In genomic region chr9:38377336-38378083, GRCh38 we compare ENCODE assay signal across 12 cellular contexts. TPM values are rescaled to one million over a fixed set of nuclear protein-coding genes. Genes with fewer than 3 reads are reported as not detected.
DNase-seq lines count a peak whose midpoint lies in the region; ATAC-seq, FAIRE-seq and TF ChIP-seq lines count a peak whose summit lies in the region.
"Not testable (repeated sequence)": the region's sequence is repeated elsewhere in the genome, so short reads cannot be mapped to it uniquely, and the experiment has no call there.
"Had no signal": no experiment of that assay in that cellular context is flagged by ENCODE, and none has a peak within 500 bp of the region (broad histone marks: within the 10 kb centered on the region; RNA-seq: fewer than 3 reads in every experiment).

No MANE protein-coding gene starts in this region.

- not testable (repeated sequence) for H3K27me3 ChIP-seq in ascending aorta; gastroesophageal sphincter; rectal smooth muscle tissue (ENCODE audit: control insufficient read depth, insufficient read depth, low read length); stomach; thoracic aorta (replicated peaks; ENCODE audit: insufficient read depth); aorta (ENCODE audit: control insufficient read depth in 1 of 2, insufficient read depth in 2 of 2, low read length in 1 of 2)
- peaks cover 5 to 18% (median 12%) of the 10 kb centered on the region in 4 experiments for H3K27me3 ChIP-seq in H1 (replicated peaks in 1 of 4; ENCODE audit: control insufficient read depth in 3 of 4, extremely low read depth in 1 of 4, insufficient read depth in 3 of 4, low read length in 3 of 4)

- intact Hi-C loops in ascending aorta (cut with DNase I) = loop anchor here (2.0 to 10.0 kb wide), 3 partner anchors 15 to 355 kb away; partner anchors contain the start of gene ALDH1B1
- intact Hi-C loops in stomach (cut with DNase I; ENCODE audit: low total_unique reads); aorta (cut with DNase I): not testable (repeated sequence)

- H2BK12ac ChIP-seq in H1 (ENCODE audit: low read depth, low read length) = peak overlapping the region; percentile 60; the same call in 1 of the 2 replicates

- H3K27ac ChIP-seq in ascending aorta (peak overlapping the region; percentile 88 to 89), gastroesophageal sphincter (peak overlapping the region in 3 of 4 donors; percentile 73 to 83 (median 74)), rectal smooth muscle tissue (ENCODE audit: low read depth, low read length) (peak overlapping the region; percentile 72), stomach (peak overlapping the region in 3 of 5 donors; percentile 32 to 80 (median 49)), thoracic aorta (peak overlapping the region; percentile 87 to 92), aorta (ENCODE audit: low read depth in 1 of 2, low read length in 2 of 2) (peak overlapping the region; percentile 43 to 60)
- H3K27ac ChIP-seq in H1 (ENCODE audit: low read depth, low read length) = not testable (repeated sequence)

- not testable (repeated sequence) for H3K23me2 ChIP-seq in H1 (ENCODE audit: low read depth, low read length)

- H3K18ac ChIP-seq in H1 (ENCODE audit: extremely low read depth, low read length) = not testable (repeated sequence)

- H2BK120ac ChIP-seq in H1 (replicated peaks; ENCODE audit: low read depth, low read length) = not testable (repeated sequence)

- H4K5ac ChIP-seq in H1 (ENCODE audit: insufficient read length, low read depth, low read length) = not testable (repeated sequence)

- not testable (repeated sequence) for TF ChIP-seq CTCF in ascending aorta (IDR thresholded peaks at IDR 0.05); H1 (IDR thresholded peaks at IDR 0.05; ENCODE audit: control extremely low read depth in 1 of 3, insufficient read depth in 1 of 3, low read depth in 1 of 3, low read length in 3 of 3); gastroesophageal sphincter (IDR thresholded peaks at IDR 0.05); stomach (IDR thresholded peaks at IDR 0.05); thoracic aorta (IDR thresholded peaks at IDR 0.05)

- H4K20me1 ChIP-seq in H1 (replicated peaks in 1 of 2; ENCODE audit: control insufficient read depth in 1 of 2, insufficient read depth in 2 of 2, low read length in 2 of 2) = not testable (repeated sequence)

- not testable (repeated sequence) for H3K14ac ChIP-seq in H1 (ENCODE audit: insufficient read length)

- ATAC-seq in gastroesophageal sphincter; thoracic aorta (ENCODE audit: insufficient number of reproducible peaks, low FRiP score, low read depth); aorta (ENCODE audit: low FRiP score): not testable (repeated sequence)

- TF ChIP-seq POLR2A in H1 (IDR thresholded peaks at IDR 0.05; ENCODE audit: control extremely low read depth in 1 of 2, low read depth in 2 of 2, low read length in 2 of 2); gastroesophageal sphincter (IDR thresholded peaks at IDR 0.05); stomach (IDR thresholded peaks at IDR 0.05): not testable (repeated sequence)

- H3K4me3 ChIP-seq in ascending aorta; H1 (ENCODE audit: extremely low read depth in 1 of 4, insufficient read depth in 2 of 4, low read depth in 3 of 4, low read length in 4 of 4); gastroesophageal sphincter; rectal smooth muscle tissue (ENCODE audit: low read length); stomach; thoracic aorta; aorta (ENCODE audit: low read length in 2 of 2): not testable (repeated sequence)

- not testable (repeated sequence) for H3K9ac ChIP-seq in H1 (replicated peaks in 1 of 4; ENCODE audit: extremely low read depth in 1 of 4, low read depth in 3 of 4, low read length in 3 of 4); rectal smooth muscle tissue (ENCODE audit: low read length)

- not testable (repeated sequence) for H3K4me2 ChIP-seq in H1 (ENCODE audit: insufficient read depth in 1 of 2, low read depth in 2 of 2, low read length in 2 of 2)

- not testable (repeated sequence) for H3K79me2 ChIP-seq in H1 (ENCODE audit: control insufficient read depth in 1 of 2, insufficient read depth in 2 of 2, low read length in 2 of 2)

- H4K8ac ChIP-seq in H1 (ENCODE audit: extremely low read depth, insufficient read depth, low read length) = not testable (repeated sequence)

- H3K79me1 ChIP-seq in H1 (ENCODE audit: low read depth, low read length) = not testable (repeated sequence)

- not testable (repeated sequence) for H3K36me3 ChIP-seq in ascending aorta; H1 (ENCODE audit: control insufficient read depth in 2 of 4, insufficient read depth in 4 of 4, low read length in 3 of 4); gastroesophageal sphincter; rectal smooth muscle tissue (ENCODE audit: control insufficient read depth, insufficient read depth, low read length); stomach; thoracic aorta; aorta (ENCODE audit: control insufficient read depth in 1 of 2, insufficient read depth in 2 of 2, low read length in 1 of 2)

- H3K23ac ChIP-seq in H1 (ENCODE audit: insufficient read length) = not testable (repeated sequence)

- DNase-seq in ascending aorta (ENCODE audit: low spot score in 2 of 2) (peak in 1 of 2 donors; percentile 56), mesenteric fat pad (ENCODE audit: low spot score) (peak; percentile 87), aorta (peak; percentile 29 to 56)
- not testable (repeated sequence) for DNase-seq in H1 (ENCODE audit: low read depth in 1 of 2, low spot score in 2 of 2); stomach; thoracic aorta (ENCODE audit: low spot score)

- not testable (repeated sequence) for H2AK5ac ChIP-seq in H1 (ENCODE audit: low read depth, low read length)

- H3K4me1 ChIP-seq in ascending aorta (peaks cover 0 to 30% of the 10 kb centered on the region in 2 donors), H1 (replicated peaks in 1 of 4; ENCODE audit: control insufficient read depth in 3 of 4, insufficient read depth in 4 of 4, low read length in 3 of 4) (peaks cover 8 to 17% (median 13%) of the 10 kb centered on the region in 4 experiments), gastroesophageal sphincter (peaks cover 0 to 39% (median 0%) of the 10 kb centered on the region in 3 donors), stomach (peaks cover 0 to 15% (median 0%) of the 10 kb centered on the region in 4 donors), thoracic aorta (ENCODE audit: control insufficient read depth in 1 of 2, low read depth in 2 of 2) (peaks cover 12 to 38% of the 10 kb centered on the region in 2 donors)
- H3K4me1 ChIP-seq in rectal smooth muscle tissue (ENCODE audit: control insufficient read depth, insufficient read depth, low read length); aorta (ENCODE audit: control insufficient read depth in 1 of 2, insufficient read depth in 2 of 2, low read length in 2 of 2): not testable (repeated sequence)

- CTCF ChIA-PET in H1 (lab: Charles Lee; ENCODE audit: partially characterized antibody) = interaction anchor here (1.2 to 2.9 kb wide), 5 partner anchors 7 to 217 kb away, joined by 3 to 9 read pairs (median 5); no protein-coding TSS in a partner anchor

- H4K91ac ChIP-seq in H1 (replicated peaks; ENCODE audit: insufficient read length, low read length) = not testable (repeated sequence)

- not testable (repeated sequence) for H2BK20ac ChIP-seq in H1 (ENCODE audit: low read length)

- H3K56ac ChIP-seq in H1 (replicated peaks; ENCODE audit: insufficient read length, low read depth, low read length) = not testable (repeated sequence)

- TF ChIP-seq EP300 in H1 (IDR thresholded peaks at IDR 0.05; ENCODE audit: borderline replicate concordance in 1 of 2, low read depth in 2 of 2, low read length in 2 of 2); gastroesophageal sphincter (IDR thresholded peaks at IDR 0.05); stomach (IDR thresholded peaks at IDR 0.05): not testable (repeated sequence)

- POLR2A ChIA-PET in H1 (lab: Charles Lee; ENCODE audit: partially characterized antibody) = interaction anchor here (1.4 to 1.5 kb wide), 2 partner anchors 10 to 15 kb away, joined by 3 to 4 read pairs; partner anchors contain the start of gene ALDH1B1

- H3K9me3 ChIP-seq in ascending aorta; H1 (ENCODE audit: insufficient read depth in 2 of 2, low read depth in 1 of 2, low read length in 1 of 2); gastroesophageal sphincter; stomach; thoracic aorta; aorta (ENCODE audit: control insufficient read depth, low read length): not testable (repeated sequence)

- H2BK15ac ChIP-seq in H1 (ENCODE audit: low read length) = not testable (repeated sequence)

- TF ChIP-seq RAD21 in H1 (IDR thresholded peaks at IDR 0.05 in 1 of 2, conservative IDR thresholded peaks at IDR 0.05 in 1 of 2; ENCODE audit: low read depth in 2 of 2, low read length in 2 of 2) = not testable (repeated sequence)

- not testable (repeated sequence) for FAIRE-seq in H1 (lab: Jason Lieb, UNC)

- not testable (repeated sequence) for H2BK5ac ChIP-seq in H1 (ENCODE audit: low read depth, low read length)

- H2AFZ ChIP-seq in H1 (ENCODE audit: low read length) = not testable (repeated sequence)

- WGBS in H1 (ENCODE audit: extremely low coverage in 1 of 2, insufficient coverage in 1 of 2, insufficient read length in 1 of 2, insufficient replicate concordance in 2 of 2, low coverage in 1 of 2, low lambda C conversion rate in 2 of 2, missing lambda C conversion rate in 1 of 2), 2 experiments = 94% methylated on average over 14 of the region's 42 CpGs; no CpG with 5 or more reads in 1 of the 2 experiments
- no CpG with 5 or more reads among the region's 42 CpGs for WGBS in gastroesophageal sphincter (ENCODE audit: low coverage in 1 of 2), 2 donors
- WGBS in stomach, 5 donors = 96 to 98% (median 97%) methylated on average over 29 to 42 of the region's 42 CpGs
- 96 to 98% methylated on average over 26 to 42 of the region's 42 CpGs for WGBS in aorta, 2 donors

- not testable (repeated sequence) for H3K4ac ChIP-seq in H1 (replicated peaks; ENCODE audit: insufficient read length, low read depth, low read length)

RNA-seq across cellular contexts. Expression of gene ALDH1B1, which starts 15.0 kb away (rescaled TPM):
- 85.5 TPM for total RNA-seq in ascending aorta
- 78.5 and 78.7 TPM in 2 replicates for total RNA-seq in H1 (2021; fragmentation: NEBNext Ultra II Directional; extraction: Animal tissue kit (Norgen Biotek cat#: 25700))
- polyA plus RNA-seq in H1 (2011; rRNA removed) = 41.6 and 52.4 TPM in 2 replicates
- polyA plus RNA-seq in H1 (2011; cell fraction: cytosol; rRNA removed) = 53.9 TPM
- 44.8 TPM for polyA plus RNA-seq in H1 (2011; cell fraction: nucleus; rRNA removed)
- polyA plus RNA-seq in H1 (2012, experiment 1 of 2) = 51.5 to 64.7 TPM (median 54.2 TPM) in 4 replicates
- polyA plus RNA-seq in H1 (2012, experiment 2 of 2) = 34.2 TPM
- 37.2 TPM for polyA plus RNA-seq in H1 (2013, experiment 1 of 2)
- polyA plus RNA-seq in H1 (2013, experiment 2 of 2) = 38.1 TPM
- polyA minus RNA-seq in H1 (2011; rRNA and poly(A)+ RNA removed) = 84.4 and 92.7 TPM in 2 replicates
- 56.1 TPM for polyA minus RNA-seq in H1 (2011; cell fraction: cytosol; rRNA and poly(A)+ RNA removed)
- polyA minus RNA-seq in H1 (2011; cell fraction: nucleus; rRNA and poly(A)+ RNA removed) = 29.8 TPM
- 100 to 1,000 TPM; 130 to 432 (median 156) TPM for total RNA-seq in gastroesophageal sphincter
- total RNA-seq in mesenteric fat pad = 26.3 TPM
- 10 to 100 TPM in 4 of 5 donors, under 1 TPM in 1; 0.58 to 68.7 (median 28.4) TPM for total RNA-seq in stomach
- polyA plus RNA-seq in stomach = 10 to 100 TPM; 12.1 to 17.7 (median 17.0) TPM
- total RNA-seq in thoracic aorta = 100 to 1,000 TPM; 195 to 229 TPM
- 100 to 1,000 TPM; 141 to 336 TPM for total RNA-seq in aorta
- polyA plus RNA-seq in aorta = 10 to 100 TPM; 38.1 to 76.5 TPM

RNA-seq across cellular contexts. Expression of gene IGFBPL1, which starts 46.7 kb away (rescaled TPM):
- total RNA-seq in ascending aorta (4.8 TPM), gastroesophageal sphincter (1 to 10 TPM; 1.6 to 3.2 (median 2.5) TPM), mesenteric fat pad (not detected), stomach (1 to 10 TPM in 3 of 5 donors, not detected in 2; 1.7 to 4.8 (median 2.2) TPM), thoracic aorta (10 to 100 TPM; 16.6 to 34.0 TPM), aorta (10 to 100 TPM in 1 of 2 donors, 1 to 10 TPM in 1; 5.9 to 27.8 TPM)
- 33.8 and 36.6 TPM in 2 replicates for total RNA-seq in H1 (2021; fragmentation: NEBNext Ultra II Directional; extraction: Animal tissue kit (Norgen Biotek cat#: 25700))
- polyA plus RNA-seq in H1 (2011; rRNA removed) (30.9 and 31.3 TPM in 2 replicates), stomach (under 1 TPM in 2 of 3 donors, not detected in 1; 0.23 to 0.87 TPM), aorta (1 to 10 TPM in 1 of 2 donors, under 1 TPM in 1; 0.72 to 2.0 TPM)
- 42.2 TPM for polyA plus RNA-seq in H1 (2011; cell fraction: cytosol; rRNA removed)
- polyA plus RNA-seq in H1 (2011; cell fraction: nucleus; rRNA removed) = 23.0 TPM
- 36.6 to 43.7 TPM (median 39.6 TPM) in 4 replicates for polyA plus RNA-seq in H1 (2012, experiment 1 of 2)
- 20.7 TPM for polyA plus RNA-seq in H1 (2012, experiment 2 of 2)
- polyA plus RNA-seq in H1 (2013, experiment 1 of 2) = 21.9 TPM
- 22.9 TPM for polyA plus RNA-seq in H1 (2013, experiment 2 of 2)
- polyA minus RNA-seq in H1 (2011; rRNA and poly(A)+ RNA removed) = 43.9 and 44.9 TPM in 2 replicates
- polyA minus RNA-seq in H1 (2011; cell fraction: cytosol; rRNA and poly(A)+ RNA removed) = 66.6 TPM
- 31.0 TPM for polyA minus RNA-seq in H1 (2011; cell fraction: nucleus; rRNA and poly(A)+ RNA removed)
- total RNA-seq: A172; CD4-positive, alpha-beta memory T cell; G401; HFFc6 had no signal
- polyA plus RNA-seq: CD4-positive, alpha-beta memory T cell had no signal
